25 cellular contexts compared by ENCODE assay signal in genomic region chr18:67695684-67696083, GRCh38.
"Had no signal": no experiment of that assay in that cellular context is flagged by ENCODE, and none has a peak within 500 bp of the region (broad histone marks: within the 10 kb centered on the region; RNA-seq: fewer than 3 reads in every experiment).

No MANE protein-coding gene starts in this region.

- H3K36me3 ChIP-seq: esophagus squamous epithelium, gastrocnemius medialis, heart right ventricle, left lung, lower lobe of right lung had no signal

- H3K27ac ChIP-seq: coronary artery, epithelial cell of prostate, esophagus squamous epithelium, gastrocnemius medialis, heart right ventricle, left lung, lower lobe of right lung had no signal

- H3K4me3 ChIP-seq: coronary artery, esophagus squamous epithelium, gastrocnemius medialis, heart right ventricle, left lung, lower lobe of right lung, mucosa of descending colon had no signal

- DNase-seq: effector CD8-positive, alpha-beta T cell; effector memory CD8-positive, alpha-beta T cell; endodermal cell; erythroblast; esophagus squamous epithelium; foreskin fibroblast; foreskin melanocyte; gastrocnemius medialis; glutamatergic neuron; head of caudate nucleus; heart right ventricle; hippocampal formation; left cardiac atrium; left lung; left ventricle myocardium superior; lower lobe of right lung; mesenchymal stem cell; mucosa of descending colon; naive B cell had no signal

- H3K27me3 ChIP-seq: esophagus squamous epithelium, gastrocnemius medialis, heart right ventricle, left lung had no signal

- H3K9me3 ChIP-seq: esophagus squamous epithelium, gastrocnemius medialis, left lung, lower lobe of right lung, mucosa of descending colon had no signal

- H3K4me1 ChIP-seq: esophagus squamous epithelium, gastrocnemius medialis, heart right ventricle, left lung, lower lobe of right lung had no signal

- FAIRE-seq: colon, endometrium, islet of Langerhans, keratinocyte had no signal
